In the genomic region with DNA sequence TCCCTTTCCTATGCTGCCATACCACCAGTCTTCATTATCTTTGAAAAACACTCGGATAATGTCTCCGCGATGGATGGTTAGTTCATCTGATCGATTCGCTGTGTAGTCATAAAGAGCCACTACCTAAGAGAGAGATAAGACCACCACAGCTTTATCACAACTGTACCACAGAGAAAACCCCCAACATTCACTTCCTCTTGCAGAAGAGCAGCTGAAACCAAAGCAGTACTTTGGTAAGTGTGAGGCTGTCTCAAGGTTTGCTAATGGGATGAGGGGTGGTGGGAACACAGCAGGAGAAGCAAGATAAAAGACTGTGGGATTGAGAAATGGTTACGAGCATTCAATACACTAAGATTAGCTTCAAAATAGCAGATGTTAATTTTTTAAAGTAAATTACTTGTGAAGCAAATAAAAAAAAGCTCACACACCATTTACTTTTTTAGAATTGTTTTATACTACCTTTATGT, we compare ENCODE assay signal across 9 cellular contexts.
DNase-seq lines count a peak whose midpoint lies in the region; ATAC-seq and TF ChIP-seq lines count a peak whose summit lies in the region.
"Had no signal": no experiment of that assay in that cellular context is flagged by ENCODE, and none has a peak within 500 bp of the region (broad histone marks: within the 10 kb centered on the region; RNA-seq: fewer than 3 reads in every experiment).

No MANE protein-coding gene starts in this region.

- CTCF ChIA-PET in activated CD4-positive, alpha-beta memory T cell treated with anti-CD3 and anti-CD28 coated beads, Interleukin-2, amount 10 ng/mL, durations not matched to agents 7 days and 5 days (lab: Charles Lee): interaction anchor here (1.2 kb wide), 1 partner anchor 99 kb away, joined by 3 read pairs; no protein-coding TSS in a partner anchor

- no peaks in the 10 kb centered on the region for H3K9me3 Mint-ChIP-seq in memory B cell
- H3K9me3 Mint-ChIP-seq in activated CD4-positive, alpha-beta memory T cell treated with anti-CD3 and anti-CD28 coated beads, Interleukin-2, amount 10 ng/mL, durations not matched to agents 7 days and 5 days: no peaks in the 10 kb centered on the region

- no peaks in the 10 kb centered on the region for H3K9me3 ChIP-seq in suprapubic skin

- peak; percentile 96 for ATAC-seq in GM18873 (IDR thresholded peaks at IDR 0.05; ENCODE audit: low FRiP score, unreplicated experiment)
- peak; percentile 92 for ATAC-seq in HG02798 (IDR thresholded peaks at IDR 0.05; ENCODE audit: poor library complexity, unreplicated experiment)
- peak; percentile 84 for ATAC-seq in memory B cell (ENCODE audit: low read depth)
- ATAC-seq: HCT116 had no signal

- TF ChIP-seq POLR2A in suprapubic skin (IDR thresholded peaks at IDR 0.05): no peak

- H3K4me3 ChIP-seq in suprapubic skin: no peak overlapping the region

- peak; percentile 45 for DNase-seq in NAMALWA (ENCODE audit: low spot score)
- DNase-seq in memory B cell (ENCODE audit: low spot score in 2 of 2): no peak
- DNase-seq in suprapubic skin (ENCODE audit: low spot score in 2 of 2): no peak
- DNase-seq in activated CD4-positive, alpha-beta memory T cell treated with anti-CD3 and anti-CD28 coated beads, Interleukin-2, amount 10 ng/mL, durations not matched to agents 7 days and 5 days: no peak
- DNase-seq in HuH-7 (ENCODE audit: low spot score): no peak
- no peak for DNase-seq in HT-29 (ENCODE audit: low spot score)

- POLR2A ChIA-PET in activated CD4-positive, alpha-beta memory T cell treated with anti-CD3 and anti-CD28 coated beads, Interleukin-2, amount 10 ng/mL, durations not matched to agents 7 days and 5 days (lab: Charles Lee): no interaction called here

- H3K4me3 Mint-ChIP-seq in memory B cell: peak overlapping the region; percentile 34
- H3K4me3 Mint-ChIP-seq in activated CD4-positive, alpha-beta memory T cell treated with anti-CD3 and anti-CD28 coated beads, Interleukin-2, amount 10 ng/mL, durations not matched to agents 7 days and 5 days: no peak overlapping the region

- peak overlapping the region; percentile 58 for H3K27ac Mint-ChIP-seq in memory B cell
- H3K27ac Mint-ChIP-seq in activated CD4-positive, alpha-beta memory T cell treated with anti-CD3 and anti-CD28 coated beads, Interleukin-2, amount 10 ng/mL, durations not matched to agents 7 days and 5 days: no peak overlapping the region

- H3K27me3 Mint-ChIP-seq in memory B cell: no peaks in the 10 kb centered on the region
- H3K27me3 Mint-ChIP-seq in activated CD4-positive, alpha-beta memory T cell treated with anti-CD3 and anti-CD28 coated beads, Interleukin-2, amount 10 ng/mL, durations not matched to agents 7 days and 5 days: no peaks in the 10 kb centered on the region

- no peaks in the 10 kb centered on the region for H3K4me1 ChIP-seq in suprapubic skin

- H3K36me3 ChIP-seq in suprapubic skin: no peaks in the 10 kb centered on the region

- H3K27ac ChIP-seq in suprapubic skin: no peak overlapping the region

- TF ChIP-seq CTCF in suprapubic skin (IDR thresholded peaks at IDR 0.05): no peak

- WGBS in suprapubic skin: 90% methylated on average over 6 of the region's 6 CpGs

- TF ChIP-seq EP300 in suprapubic skin (IDR thresholded peaks at IDR 0.05): no peak

- peaks cover 4% of the 10 kb centered on the region for H3K4me1 Mint-ChIP-seq in memory B cell
- H3K4me1 Mint-ChIP-seq in activated CD4-positive, alpha-beta memory T cell treated with anti-CD3 and anti-CD28 coated beads, Interleukin-2, amount 10 ng/mL, durations not matched to agents 7 days and 5 days: peaks cover 10% of the 10 kb centered on the region

- H3K36me3 Mint-ChIP-seq in memory B cell: peaks cover 1% of the 10 kb centered on the region
- H3K36me3 Mint-ChIP-seq in activated CD4-positive, alpha-beta memory T cell treated with anti-CD3 and anti-CD28 coated beads, Interleukin-2, amount 10 ng/mL, durations not matched to agents 7 days and 5 days (ENCODE audit: low read depth): peaks cover 3% of the 10 kb centered on the region

- H3K27me3 ChIP-seq in suprapubic skin: no peaks in the 10 kb centered on the region
